8 cellular contexts compared by ENCODE assay signal in the genomic region with DNA sequence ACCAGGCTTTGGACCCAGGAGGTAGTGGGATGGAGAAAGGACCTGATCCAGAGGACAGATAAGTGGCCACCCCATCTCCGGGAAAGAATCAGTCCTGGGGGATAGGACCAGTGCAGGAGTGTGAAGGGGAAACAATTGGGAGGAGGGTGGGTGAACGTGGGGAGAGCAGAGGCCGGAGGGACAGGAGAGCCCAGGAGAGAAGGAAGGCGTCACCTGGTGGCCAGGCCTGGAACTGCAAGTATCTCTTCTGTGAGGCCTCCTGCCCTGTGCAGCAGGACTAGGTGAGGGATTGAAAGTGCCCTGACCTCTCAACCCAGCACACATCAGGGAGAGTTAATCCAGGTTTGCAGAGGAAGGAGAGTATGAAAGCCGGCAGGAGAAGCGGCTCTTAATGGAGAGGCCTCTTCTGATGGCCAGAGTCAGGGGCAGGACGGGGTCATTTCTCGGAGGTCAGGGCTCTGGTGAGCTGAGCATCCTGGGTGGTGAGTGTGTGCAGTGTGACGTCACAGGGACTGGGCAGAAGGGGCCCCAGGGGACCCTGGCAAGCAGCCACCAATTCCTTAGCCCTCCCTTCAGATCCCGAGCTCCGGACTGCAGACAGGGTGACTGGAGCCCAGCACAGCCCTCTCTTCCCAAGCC.
A peak's percentile ranks its signal among the peaks of the same experiment; 100 is the strongest.
DNase-seq lines count a peak whose midpoint lies in the region; ATAC-seq and TF ChIP-seq lines count a peak whose summit lies in the region.

No MANE protein-coding gene starts in this region.

- peak; percentile 95 for TF ChIP-seq CTCF in GM20000 (IDR thresholded peaks at IDR 0.05; ENCODE audit: extremely low read depth, missing control alignments)

- ATAC-seq in GM21723 (IDR thresholded peaks at IDR 0.05; ENCODE audit: unreplicated experiment) = no peak

- DNase-seq in AG20443 (ENCODE audit: low spot score) (peak; percentile 91), GM20000 (ENCODE audit: low spot score) (peak; percentile 86), NCI-H2227 (lab: John Stamatoyannopoulos, UW; ENCODE audit: unreplicated experiment) (peak; percentile 81), cerebellar cortex (ENCODE audit: low spot score) (peak; percentile 71), kidney tubule cell (ENCODE audit: low spot score) (peak; percentile 81)
- DNase-seq in activated CD4-positive, CD25-positive, alpha-beta regulatory T cell treated with anti-CD3 and anti-CD28 coated beads, Interleukin-2, amount 50 U/mL, for 16 hours (ENCODE audit: low read depth, low spot score) = peak; percentile 35
- DNase-seq in stimulated activated CD4-positive, alpha-beta T cell treated with anti-CD3 and anti-CD28 coated beads, Interleukin-2, amount 100 ng/mL, for 48 hours = peak; percentile 79 to 81

Comparison
In these comparisons a context has a peak if more than half of its experiments do, and no peak if none do; other contexts are left out.
1. DNase-seq: peak in every context shown above with its lines; median percentile 91 in AG20443; 86 in GM20000; 81 in NCI-H2227; 81 in kidney tubule cell; 80 in stimulated activated CD4-positive, alpha-beta T cell treated with anti-CD3 and anti-CD28 coated beads, Interleukin-2, amount 100 ng/mL, for 48 hours; 71 in cerebellar cortex; 35 in activated CD4-positive, CD25-positive, alpha-beta regulatory T cell treated with anti-CD3 and anti-CD28 coated beads, Interleukin-2, amount 50 U/mL, for 16 hours.